Comparison of ENCODE assay signal across 1 cellular context in the genomic region with DNA sequence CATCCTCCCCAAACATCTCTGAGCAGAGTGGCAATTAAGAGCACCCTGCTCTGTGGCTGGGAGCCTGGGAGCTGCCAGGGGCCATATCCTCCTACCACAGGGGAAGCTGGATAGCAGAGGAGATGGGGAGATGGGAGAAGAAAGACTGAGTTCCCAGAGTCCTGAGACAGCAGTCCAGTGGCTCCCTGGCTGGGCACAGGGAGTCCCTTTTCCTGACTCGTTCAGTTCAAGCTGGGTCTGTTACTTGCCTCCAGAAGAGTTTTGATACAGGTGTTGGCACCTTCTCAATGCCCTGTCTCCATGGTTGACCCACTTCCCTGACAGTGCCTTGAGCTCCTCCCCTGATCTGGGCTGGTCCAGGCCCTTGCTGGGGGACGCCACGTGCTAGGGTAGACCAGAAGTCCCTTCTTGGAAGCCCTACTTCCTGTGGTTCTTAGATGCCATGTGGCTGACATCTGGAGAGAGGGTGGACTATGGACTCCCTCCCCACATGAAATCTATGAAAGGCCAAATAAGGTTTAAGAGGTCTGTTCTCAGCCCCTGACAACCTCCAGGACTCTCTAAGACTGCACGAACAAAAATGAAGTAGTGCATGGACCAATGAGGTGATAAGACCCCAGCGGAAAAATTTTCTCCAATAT.
A peak's percentile ranks its signal among the peaks of the same experiment; 100 is the strongest.
TF ChIP-seq lines count a peak whose summit lies in the region.

No MANE protein-coding gene starts in this region.

TF ChIP-seq in HepG2, 621 proteins besides CTCF, POLR2A, EP300 and RAD21 (continued from another document and continues in another):
- TF ChIP-seq, protein P1, sequence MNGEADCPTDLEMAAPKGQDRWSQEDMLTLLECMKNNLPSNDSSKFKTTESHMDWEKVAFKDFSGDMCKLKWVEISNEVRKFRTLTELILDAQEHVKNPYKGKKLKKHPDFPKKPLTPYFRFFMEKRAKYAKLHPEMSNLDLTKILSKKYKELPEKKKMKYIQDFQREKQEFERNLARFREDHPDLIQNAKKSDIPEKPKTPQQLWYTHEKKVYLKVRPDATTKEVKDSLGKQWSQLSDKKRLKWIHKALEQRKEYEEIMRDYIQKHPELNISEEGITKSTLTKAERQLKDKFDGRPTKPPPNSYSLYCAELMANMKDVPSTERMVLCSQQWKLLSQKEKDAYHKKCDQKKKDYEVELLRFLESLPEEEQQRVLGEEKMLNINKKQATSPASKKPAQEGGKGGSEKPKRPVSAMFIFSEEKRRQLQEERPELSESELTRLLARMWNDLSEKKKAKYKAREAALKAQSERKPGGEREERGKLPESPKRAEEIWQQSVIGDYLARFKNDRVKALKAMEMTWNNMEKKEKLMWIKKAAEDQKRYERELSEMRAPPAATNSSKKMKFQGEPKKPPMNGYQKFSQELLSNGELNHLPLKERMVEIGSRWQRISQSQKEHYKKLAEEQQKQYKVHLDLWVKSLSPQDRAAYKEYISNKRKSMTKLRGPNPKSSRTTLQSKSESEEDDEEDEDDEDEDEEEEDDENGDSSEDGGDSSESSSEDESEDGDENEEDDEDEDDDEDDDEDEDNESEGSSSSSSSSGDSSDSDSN (CRISPR knock-in tag; IDR thresholded peaks at IDR 0.05), result peak; percentile 64; the same call in 1 of the 2 replicates
- TF ChIP-seq, protein P2, sequence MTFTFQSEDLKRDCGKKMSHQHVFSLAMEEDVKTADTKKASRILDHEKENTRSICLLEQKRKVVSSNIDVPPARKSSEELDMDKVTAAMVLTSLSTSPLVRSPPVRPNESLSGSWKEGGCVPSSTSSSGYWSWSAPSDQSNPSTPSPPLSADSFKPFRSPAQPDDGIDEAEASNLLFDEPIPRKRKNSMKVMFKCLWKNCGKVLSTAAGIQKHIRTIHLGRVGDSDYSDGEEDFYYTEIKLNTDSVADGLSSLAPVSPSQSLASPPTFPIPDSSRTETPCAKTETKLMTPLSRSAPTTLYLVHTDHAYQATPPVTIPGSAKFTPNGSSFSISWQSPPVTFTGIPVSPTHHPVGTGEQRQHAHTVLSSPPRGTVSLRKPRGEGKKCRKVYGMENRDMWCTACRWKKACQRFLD (CRISPR knock-in tag; IDR thresholded peaks at IDR 0.05; ENCODE audit: borderline replicate concordance), result no peak
- TF ChIP-seq, protein P3, sequence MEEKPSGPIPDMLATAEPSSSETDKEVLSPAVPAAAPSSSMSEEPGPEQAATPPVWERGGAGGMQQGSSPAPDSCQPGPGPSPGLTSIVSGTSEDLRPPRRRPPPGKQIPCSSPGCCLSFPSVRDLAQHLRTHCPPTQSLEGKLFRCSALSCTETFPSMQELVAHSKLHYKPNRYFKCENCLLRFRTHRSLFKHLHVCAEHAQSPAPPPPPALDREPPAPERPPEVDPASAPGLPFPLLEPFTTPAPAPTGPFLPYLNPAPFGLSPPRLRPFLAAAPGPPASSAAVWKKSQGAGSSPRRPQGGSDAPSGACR (CRISPR knock-in tag; IDR thresholded peaks at IDR 0.05), result peak; percentile 72; the same call in 1 of the 2 replicates
- TF ChIP-seq, protein P4, sequence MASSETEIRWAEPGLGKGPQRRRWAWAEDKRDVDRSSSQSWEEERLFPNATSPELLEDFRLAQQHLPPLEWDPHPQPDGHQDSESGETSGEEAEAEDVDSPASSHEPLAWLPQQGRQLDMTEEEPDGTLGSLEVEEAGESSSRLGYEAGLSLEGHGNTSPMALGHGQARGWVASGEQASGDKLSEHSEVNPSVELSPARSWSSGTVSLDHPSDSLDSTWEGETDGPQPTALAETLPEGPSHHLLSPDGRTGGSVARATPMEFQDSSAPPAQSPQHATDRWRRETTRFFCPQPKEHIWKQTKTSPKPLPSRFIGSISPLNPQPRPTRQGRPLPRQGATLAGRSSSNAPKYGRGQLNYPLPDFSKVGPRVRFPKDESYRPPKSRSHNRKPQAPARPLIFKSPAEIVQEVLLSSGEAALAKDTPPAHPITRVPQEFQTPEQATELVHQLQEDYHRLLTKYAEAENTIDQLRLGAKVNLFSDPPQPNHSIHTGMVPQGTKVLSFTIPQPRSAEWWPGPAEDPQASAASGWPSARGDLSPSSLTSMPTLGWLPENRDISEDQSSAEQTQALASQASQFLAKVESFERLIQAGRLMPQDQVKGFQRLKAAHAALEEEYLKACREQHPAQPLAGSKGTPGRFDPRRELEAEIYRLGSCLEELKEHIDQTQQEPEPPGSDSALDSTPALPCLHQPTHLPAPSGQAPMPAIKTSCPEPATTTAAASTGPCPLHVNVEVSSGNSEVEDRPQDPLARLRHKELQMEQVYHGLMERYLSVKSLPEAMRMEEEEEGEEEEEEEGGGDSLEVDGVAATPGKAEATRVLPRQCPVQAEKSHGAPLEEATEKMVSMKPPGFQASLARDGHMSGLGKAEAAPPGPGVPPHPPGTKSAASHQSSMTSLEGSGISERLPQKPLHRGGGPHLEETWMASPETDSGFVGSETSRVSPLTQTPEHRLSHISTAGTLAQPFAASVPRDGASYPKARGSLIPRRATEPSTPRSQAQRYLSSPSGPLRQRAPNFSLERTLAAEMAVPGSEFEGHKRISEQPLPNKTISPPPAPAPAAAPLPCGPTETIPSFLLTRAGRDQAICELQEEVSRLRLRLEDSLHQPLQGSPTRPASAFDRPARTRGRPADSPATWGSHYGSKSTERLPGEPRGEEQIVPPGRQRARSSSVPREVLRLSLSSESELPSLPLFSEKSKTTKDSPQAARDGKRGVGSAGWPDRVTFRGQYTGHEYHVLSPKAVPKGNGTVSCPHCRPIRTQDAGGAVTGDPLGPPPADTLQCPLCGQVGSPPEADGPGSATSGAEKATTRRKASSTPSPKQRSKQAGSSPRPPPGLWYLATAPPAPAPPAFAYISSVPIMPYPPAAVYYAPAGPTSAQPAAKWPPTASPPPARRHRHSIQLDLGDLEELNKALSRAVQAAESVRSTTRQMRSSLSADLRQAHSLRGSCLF (CRISPR knock-in tag; IDR thresholded peaks at IDR 0.05; ENCODE audit: borderline replicate concordance), result no peak
- TF ChIP-seq ZNF232 (CRISPR knock-in tag; IDR thresholded peaks at IDR 0.05; ENCODE audit: borderline replicate concordance) (peak; percentile 47; the same call in 1 of the 2 replicates), HES4 (CRISPR knock-in tag; IDR thresholded peaks at IDR 0.05; ENCODE audit: borderline replicate concordance) (0 out of 2 replicates have a peak, but pooled peaks have one; percentile 44), PHF20 (CRISPR knock-in tag; IDR thresholded peaks at IDR 0.05) (0 out of 2 replicates have a peak, but pooled peaks have one; percentile 36), ZNF468 (CRISPR knock-in tag; IDR thresholded peaks at IDR 0.05) (no peak), ZNF234 (CRISPR knock-in tag; conservative IDR thresholded peaks at IDR 0.05) (no peak), NCOA1 (CRISPR knock-in tag; IDR thresholded peaks at IDR 0.05) (0 out of 2 replicates have a peak, but pooled peaks have one; percentile 32), ZNF589 (CRISPR knock-in tag; conservative IDR thresholded peaks at IDR 0.05) (0 out of 2 replicates have a peak, but pooled peaks have one; percentile 63), NFE2L2 (IDR thresholded peaks at IDR 0.05; ENCODE audit: low read length) (no peak), ZNF737 (CRISPR knock-in tag; IDR thresholded peaks at IDR 0.05; ENCODE audit: borderline replicate concordance) (no peak), GLI4 (CRISPR knock-in tag; IDR thresholded peaks at IDR 0.05; ENCODE audit: borderline replicate concordance) (no peak), CHD4 (IDR thresholded peaks at IDR 0.05; ENCODE audit: borderline replicate concordance, low read length) (no peak), ZNF703 (CRISPR knock-in tag; IDR thresholded peaks at IDR 0.05; ENCODE audit: borderline replicate concordance) (0 out of 2 replicates have a peak, but pooled peaks have one; percentile 1), HHEX (CRISPR knock-in tag; IDR thresholded peaks at IDR 0.05) (no peak), MYC (CRISPR knock-in tag; IDR thresholded peaks at IDR 0.05; ENCODE audit: borderline replicate concordance) (peak; percentile 91), ZC3H4 (CRISPR knock-in tag; IDR thresholded peaks at IDR 0.05; ENCODE audit: borderline replicate concordance) (peak; percentile 63; the same call in 1 of the 2 replicates), ZFY (CRISPR knock-in tag; IDR thresholded peaks at IDR 0.05) (peak; percentile 30; the same call in 1 of the 2 replicates), ETV5 (CRISPR knock-in tag; IDR thresholded peaks at IDR 0.05; ENCODE audit: borderline replicate concordance) (peak; percentile 90), MAFG (CRISPR knock-in tag; IDR thresholded peaks at IDR 0.05) (no peak), ZNF644 (CRISPR knock-in tag; IDR thresholded peaks at IDR 0.05; ENCODE audit: low read depth) (no peak)
- TF ChIP-seq, protein P5, sequence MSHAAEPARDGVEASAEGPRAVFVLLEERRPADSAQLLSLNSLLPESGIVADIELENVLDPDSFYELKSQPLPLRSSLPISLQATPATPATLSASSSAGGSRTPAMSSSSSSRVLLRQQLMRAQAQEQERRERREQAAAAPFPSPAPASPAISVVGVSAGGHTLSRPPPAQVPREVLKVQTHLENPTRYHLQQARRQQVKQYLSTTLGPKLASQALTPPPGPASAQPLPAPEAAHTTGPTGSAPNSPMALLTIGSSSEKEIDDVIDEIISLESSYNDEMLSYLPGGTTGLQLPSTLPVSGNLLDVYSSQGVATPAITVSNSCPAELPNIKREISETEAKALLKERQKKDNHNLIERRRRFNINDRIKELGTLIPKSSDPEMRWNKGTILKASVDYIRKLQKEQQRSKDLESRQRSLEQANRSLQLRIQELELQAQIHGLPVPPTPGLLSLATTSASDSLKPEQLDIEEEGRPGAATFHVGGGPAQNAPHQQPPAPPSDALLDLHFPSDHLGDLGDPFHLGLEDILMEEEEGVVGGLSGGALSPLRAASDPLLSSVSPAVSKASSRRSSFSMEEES (CRISPR knock-in tag; IDR thresholded peaks at IDR 0.05), result peak; percentile 53; the same call in 1 of the 2 replicates
- TF ChIP-seq, protein P6, sequence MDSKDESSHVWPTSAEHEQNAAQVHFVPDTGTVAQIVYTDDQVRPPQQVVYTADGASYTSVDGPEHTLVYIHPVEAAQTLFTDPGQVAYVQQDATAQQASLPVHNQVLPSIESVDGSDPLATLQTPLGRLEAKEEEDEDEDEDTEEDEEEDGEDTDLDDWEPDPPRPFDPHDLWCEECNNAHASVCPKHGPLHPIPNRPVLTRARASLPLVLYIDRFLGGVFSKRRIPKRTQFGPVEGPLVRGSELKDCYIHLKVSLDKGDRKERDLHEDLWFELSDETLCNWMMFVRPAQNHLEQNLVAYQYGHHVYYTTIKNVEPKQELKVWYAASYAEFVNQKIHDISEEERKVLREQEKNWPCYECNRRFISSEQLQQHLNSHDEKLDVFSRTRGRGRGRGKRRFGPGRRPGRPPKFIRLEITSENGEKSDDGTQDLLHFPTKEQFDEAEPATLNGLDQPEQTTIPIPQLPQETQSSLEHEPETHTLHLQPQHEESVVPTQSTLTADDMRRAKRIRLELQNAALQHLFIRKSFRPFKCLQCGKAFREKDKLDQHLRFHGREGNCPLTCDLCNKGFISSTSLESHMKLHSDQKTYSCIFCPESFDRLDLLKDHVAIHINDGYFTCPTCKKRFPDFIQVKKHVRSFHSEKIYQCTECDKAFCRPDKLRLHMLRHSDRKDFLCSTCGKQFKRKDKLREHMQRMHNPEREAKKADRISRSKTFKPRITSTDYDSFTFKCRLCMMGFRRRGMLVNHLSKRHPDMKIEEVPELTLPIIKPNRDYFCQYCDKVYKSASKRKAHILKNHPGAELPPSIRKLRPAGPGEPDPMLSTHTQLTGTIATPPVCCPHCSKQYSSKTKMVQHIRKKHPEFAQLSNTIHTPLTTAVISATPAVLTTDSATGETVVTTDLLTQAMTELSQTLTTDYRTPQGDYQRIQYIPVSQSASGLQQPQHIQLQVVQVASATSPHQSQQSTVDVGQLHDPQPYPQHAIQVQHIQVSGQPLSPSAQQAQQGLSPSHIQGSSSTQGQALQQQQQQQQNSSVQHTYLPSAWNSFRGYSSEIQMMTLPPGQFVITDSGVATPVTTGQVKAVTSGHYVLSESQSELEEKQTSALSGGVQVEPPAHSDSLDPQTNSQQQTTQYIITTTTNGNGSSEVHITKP (CRISPR knock-in tag; IDR thresholded peaks at IDR 0.05; ENCODE audit: low read depth), result peak; percentile 77; the same call in 1 of the 2 replicates
- TF ChIP-seq, protein P7, sequence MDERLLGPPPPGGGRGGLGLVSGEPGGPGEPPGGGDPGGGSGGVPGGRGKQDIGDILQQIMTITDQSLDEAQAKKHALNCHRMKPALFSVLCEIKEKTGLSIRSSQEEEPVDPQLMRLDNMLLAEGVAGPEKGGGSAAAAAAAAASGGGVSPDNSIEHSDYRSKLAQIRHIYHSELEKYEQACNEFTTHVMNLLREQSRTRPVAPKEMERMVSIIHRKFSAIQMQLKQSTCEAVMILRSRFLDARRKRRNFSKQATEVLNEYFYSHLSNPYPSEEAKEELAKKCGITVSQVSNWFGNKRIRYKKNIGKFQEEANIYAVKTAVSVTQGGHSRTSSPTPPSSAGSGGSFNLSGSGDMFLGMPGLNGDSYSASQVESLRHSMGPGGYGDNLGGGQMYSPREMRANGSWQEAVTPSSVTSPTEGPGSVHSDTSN (CRISPR knock-in tag; IDR thresholded peaks at IDR 0.05), result no peak
- TF ChIP-seq, protein P8, sequence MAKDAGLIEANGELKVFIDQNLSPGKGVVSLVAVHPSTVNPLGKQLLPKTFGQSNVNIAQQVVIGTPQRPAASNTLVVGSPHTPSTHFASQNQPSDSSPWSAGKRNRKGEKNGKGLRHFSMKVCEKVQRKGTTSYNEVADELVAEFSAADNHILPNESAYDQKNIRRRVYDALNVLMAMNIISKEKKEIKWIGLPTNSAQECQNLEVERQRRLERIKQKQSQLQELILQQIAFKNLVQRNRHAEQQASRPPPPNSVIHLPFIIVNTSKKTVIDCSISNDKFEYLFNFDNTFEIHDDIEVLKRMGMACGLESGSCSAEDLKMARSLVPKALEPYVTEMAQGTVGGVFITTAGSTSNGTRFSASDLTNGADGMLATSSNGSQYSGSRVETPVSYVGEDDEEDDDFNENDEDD (CRISPR knock-in tag; IDR thresholded peaks at IDR 0.05; ENCODE audit: borderline replicate concordance), result peak; percentile 80; the same call in 1 of the 2 replicates
